Comparison of ENCODE assay signal across 8 cellular contexts in genomic region chr20:45290677-45291355, GRCh38. TPM values are rescaled to one million over a fixed set of nuclear protein-coding genes. Genes with fewer than 3 reads are reported as not detected.
DNase-seq lines count a peak whose midpoint lies in the region; ATAC-seq and TF ChIP-seq lines count a peak whose summit lies in the region.

No MANE protein-coding gene starts in this region.

- H3K27ac Mint-ChIP-seq in T-helper 2 cell treated with Interferon-gamma antibody and Interleukin-4, amounts not matched to agents 5 μg/mL and 100 μg/mL, for 36 hours: no peak overlapping the region

- no peaks in the 10 kb centered on the region for H3K36me3 Mint-ChIP-seq in T-helper 2 cell treated with Interferon-gamma antibody and Interleukin-4, amounts not matched to agents 5 μg/mL and 100 μg/mL, for 36 hours (ENCODE audit: low read depth)

- H3K36me3 ChIP-seq in sigmoid colon: no peaks in the 10 kb centered on the region

- H3K4me3 Mint-ChIP-seq in T-helper 2 cell treated with Interferon-gamma antibody and Interleukin-4, amounts not matched to agents 5 μg/mL and 100 μg/mL, for 36 hours: no peak overlapping the region

- intact Hi-C loops in right cardiac atrium (cut with DNase I): loop anchor here in 3 of 4 donors (5.0 to 10.0 kb wide), 4 partner anchors 194 to 286 kb away; no protein-coding TSS in a partner anchor
- intact Hi-C loops in sigmoid colon (cut with DNase I): loop anchor here (5.0 to 10.0 kb wide), 2 partner anchors 194 to 276 kb away; no protein-coding TSS in a partner anchor

- H3K4me3 ChIP-seq in right cardiac atrium (ENCODE audit: low read length) (no peak overlapping the region), sigmoid colon (no peak overlapping the region)

- H3K27ac ChIP-seq in right cardiac atrium (ENCODE audit: low read length) (no peak overlapping the region), sigmoid colon (no peak overlapping the region)

- no peaks in the 10 kb centered on the region for H3K9me3 ChIP-seq in right cardiac atrium (ENCODE audit: control insufficient read depth, low read length)
- no peaks in the 10 kb centered on the region for H3K9me3 ChIP-seq in sigmoid colon

- WGBS in right cardiac atrium: 21% methylated on average over 8 of the region's 8 CpGs
- 15 to 20% methylated on average over 8 of the region's 8 CpGs for WGBS in sigmoid colon, 2 donors

- TF ChIP-seq EP300 in sigmoid colon (IDR thresholded peaks at IDR 0.05): no peak

- peaks cover 34% of the 10 kb centered on the region for H3K27me3 Mint-ChIP-seq in T-helper 2 cell treated with Interferon-gamma antibody and Interleukin-4, amounts not matched to agents 5 μg/mL and 100 μg/mL, for 36 hours (ENCODE audit: low read depth)

- no peaks in the 10 kb centered on the region for H3K4me1 ChIP-seq in right cardiac atrium (ENCODE audit: control insufficient read depth, insufficient read depth, low read length)
- peaks cover 0 to 21% (median 11%) of the 10 kb centered on the region in 4 donors for H3K4me1 ChIP-seq in sigmoid colon

- TF ChIP-seq CTCF in GM12872 (IDR thresholded peaks at IDR 0.05; ENCODE audit: insufficient read depth, low read depth, low read length) (peak; percentile 93), sigmoid colon (IDR thresholded peaks at IDR 0.05) (peak; percentile 44 to 84 (median 60))

- peak; percentile 57 for DNase-seq in NCI-H146 treated with DMSO at 0.1 percent for 48 hours (lab: John Stamatoyannopoulos, UW; ENCODE audit: unreplicated experiment)
- peak; percentile 44 for DNase-seq in T-helper 2 cell treated with Interferon-gamma antibody and Interleukin-4, amounts not matched to agents 5 μg/mL and 100 μg/mL, for 36 hours (ENCODE audit: low spot score)
- peak in 55 of 58 donors; percentile 8 to 84 (median 53) for DNase-seq in anterior cingulate cortex (lab: John Stamatoyannopoulos, UW)
- peak; percentile 78 to 89 (median 85) for DNase-seq in right cardiac atrium
- DNase-seq in sigmoid colon: peak; percentile 87

- ATAC-seq in right cardiac atrium (peak; percentile 62 to 75), HG03432 (IDR thresholded peaks at IDR 0.05; ENCODE audit: unreplicated experiment) (no peak), GM18909 (IDR thresholded peaks at IDR 0.05; ENCODE audit: poor library complexity, unreplicated experiment) (no peak)

- no peaks in the 10 kb centered on the region for H3K27me3 ChIP-seq in right cardiac atrium (ENCODE audit: control insufficient read depth, insufficient read depth)
- H3K27me3 ChIP-seq in sigmoid colon: peaks cover 0 to 24% (median 0%) of the 10 kb centered on the region in 3 donors

- no peaks in the 10 kb centered on the region for H3K9me3 Mint-ChIP-seq in T-helper 2 cell treated with Interferon-gamma antibody and Interleukin-4, amounts not matched to agents 5 μg/mL and 100 μg/mL, for 36 hours

- peaks cover 6% of the 10 kb centered on the region for H3K4me1 Mint-ChIP-seq in T-helper 2 cell treated with Interferon-gamma antibody and Interleukin-4, amounts not matched to agents 5 μg/mL and 100 μg/mL, for 36 hours (ENCODE audit: low read depth)

- no peak for TF ChIP-seq POLR2A in sigmoid colon (IDR thresholded peaks at IDR 0.05)

RNA-seq across cellular contexts. Expression of gene RBPJL, which starts 15.8 kb away (rescaled TPM):
- total RNA-seq in right cardiac atrium (not detected), sigmoid colon (not detected)
- polyA plus RNA-seq in right cardiac atrium (not detected), sigmoid colon (1 to 10 TPM in 1 of 3 donors, not detected in 2; 1.8 TPM)

RNA-seq across cellular contexts. Expression of gene MATN4, which starts 17.3 kb away (rescaled TPM):
- total RNA-seq in right cardiac atrium (under 1 TPM in 3 of 4 donors, not detected in 1; 0.15 to 0.20 (median 0.17) TPM), sigmoid colon (not detected)
- polyA plus RNA-seq in right cardiac atrium (0.05 TPM), sigmoid colon (under 1 TPM in 1 of 3 donors, not detected in 2; 0.17 TPM)

RNA-seq across cellular contexts. Expression of gene SLPI, which starts 36.5 kb away (rescaled TPM):
- total RNA-seq in right cardiac atrium: 10 to 100 TPM in 2 of 4 donors, 1 to 10 TPM in 2; 1.4 to 16.6 (median 10.3) TPM
- polyA plus RNA-seq in right cardiac atrium: 2.1 TPM
- 10 to 100 TPM in 3 of 4 donors, 1 to 10 TPM in 1; 2.4 to 56.9 (median 20.6) TPM for total RNA-seq in sigmoid colon
- 100 to 1,000 TPM in 1 of 3 donors, 10 to 100 TPM in 2; 38.8 to 234 (median 82.3) TPM for polyA plus RNA-seq in sigmoid colon

RNA-seq across cellular contexts. Expression of gene SDC4, which starts 57.4 kb away (rescaled TPM):
- total RNA-seq in right cardiac atrium: 100 to 1,000 TPM in 1 of 4 donors, 10 to 100 TPM in 3; 57.5 to 125 (median 61.2) TPM
- polyA plus RNA-seq in right cardiac atrium: 63.8 TPM
- total RNA-seq in sigmoid colon: 100 to 1,000 TPM in 1 of 4 donors, 10 to 100 TPM in 3; 79.9 to 149 (median 88.5) TPM
- polyA plus RNA-seq in sigmoid colon: 10 to 100 TPM; 22.2 to 63.9 (median 23.6) TPM

Comparison
In these comparisons a context has a peak if more than half of its experiments do, and no peak if none do; other contexts are left out.
1. ATAC-seq: peak in right cardiac atrium (2 of 2); none in HG03432 (single experiment) and GM18909 (single experiment).
2. Peak in every context shown above with its lines, with median percentiles within 50 percentile points of each other: DNase-seq.